Comparison of ENCODE assay signal across 7 cellular contexts in genomic region chr1:208988811-208989222, GRCh38.
DNase-seq lines count a peak whose midpoint lies in the region; ATAC-seq, FAIRE-seq and TF ChIP-seq lines count a peak whose summit lies in the region.

No MANE protein-coding gene starts in this region.

- no peak overlapping the region for H3K27ac Mint-ChIP-seq in IgD-negative memory B cell
- H3K27ac Mint-ChIP-seq in effector memory CD8-positive, alpha-beta T cell, result peak overlapping the region; percentile 81 to 87

- FAIRE-seq in GM12891 (lab: Jason Lieb, UNC), result peak; percentile 68

- no peak overlapping the region for H3K9ac ChIP-seq in neuronal stem cell (ENCODE audit: low read depth, low read length, poor library complexity)

- H3K36me3 ChIP-seq in neuronal stem cell (replicated peaks in 1 of 2; ENCODE audit: control insufficient read depth in 2 of 2, insufficient read depth in 2 of 2, low read length in 2 of 2), result no peaks in the 10 kb centered on the region

- H2BK5ac ChIP-seq in neuronal stem cell (ENCODE audit: low read length), result no peak overlapping the region

- H2AK5ac ChIP-seq in neuronal stem cell (ENCODE audit: low read depth, low read length), result no peak overlapping the region

- DNase-seq in GM12891 (ENCODE audit: insufficient read length, low spot score) (peak; percentile 41), SKM-1 (lab: John Stamatoyannopoulos, UW; ENCODE audit: unreplicated experiment) (peak; percentile 85), neuronal stem cell (ENCODE audit: low spot score) (no peak), inferior parietal cortex (ENCODE audit: extremely low spot score) (no peak)
- DNase-seq in effector memory CD8-positive, alpha-beta T cell, result peak in 2 of 3 experiments; percentile 1 to 2

- peaks cover 2% of the 10 kb centered on the region for H3K27me3 Mint-ChIP-seq in IgD-negative memory B cell
- peaks cover 5 to 20% of the 10 kb centered on the region in 2 donors for H3K27me3 Mint-ChIP-seq in effector memory CD8-positive, alpha-beta T cell

- no CpG with 5 or more reads among the region's 3 CpGs for WGBS in neuronal stem cell (ENCODE audit: extremely low coverage in 2 of 2, insufficient read length in 2 of 2, insufficient replicate concordance in 1 of 2), 2 donors

- no peak overlapping the region for H3K4ac ChIP-seq in neuronal stem cell (ENCODE audit: low read length)

- H3K4me3 ChIP-seq in neuronal stem cell (ENCODE audit: low read length in 2 of 2), result no peak overlapping the region

- peaks cover 0 to 10% (median 3%) of the 10 kb centered on the region in 3 donors for H3K4me1 Mint-ChIP-seq in IgD-negative memory B cell
- H3K4me1 Mint-ChIP-seq in effector memory CD8-positive, alpha-beta T cell (ENCODE audit: low read depth in 2 of 2), result peaks cover 10% of the 10 kb centered on the region in 2 donors

- peak; percentile 98 for ATAC-seq in GM21576 (IDR thresholded peaks at IDR 0.05; ENCODE audit: unreplicated experiment)
- peak; percentile 78 for ATAC-seq in effector memory CD8-positive, alpha-beta T cell (replicated peaks)

- H2BK120ac ChIP-seq in neuronal stem cell (ENCODE audit: low read depth, low read length), result no peak overlapping the region

- no peak overlapping the region for H3K23ac ChIP-seq in neuronal stem cell (ENCODE audit: low read depth, low read length, poor library complexity)

- H2BK15ac ChIP-seq in neuronal stem cell (ENCODE audit: low read length), result no peak overlapping the region

- H4K91ac ChIP-seq in neuronal stem cell (ENCODE audit: low read depth, low read length, poor library complexity), result no peak overlapping the region

- no peaks in the 10 kb centered on the region for H3K4me1 ChIP-seq in neuronal stem cell (ENCODE audit: control insufficient read depth in 2 of 2, insufficient read depth in 1 of 2, low read depth in 1 of 2, low read length in 2 of 2)

- H3K18ac ChIP-seq in neuronal stem cell (ENCODE audit: low read length), result no peak overlapping the region

- H3K9me3 Mint-ChIP-seq in IgD-negative memory B cell, result peaks cover 0 to 2% (median 0%) of the 10 kb centered on the region in 3 donors
- no peaks in the 10 kb centered on the region for H3K9me3 Mint-ChIP-seq in effector memory CD8-positive, alpha-beta T cell

- no peak overlapping the region for H3K27ac ChIP-seq in neuronal stem cell (replicated peaks; ENCODE audit: low read length)

- H3K79me1 ChIP-seq in neuronal stem cell (ENCODE audit: low read depth, low read length), result no peaks in the 10 kb centered on the region

- H2BK12ac ChIP-seq in neuronal stem cell (ENCODE audit: low read length), result no peak overlapping the region

- no peaks in the 10 kb centered on the region for H3K27me3 ChIP-seq in neuronal stem cell (ENCODE audit: control insufficient read depth in 3 of 3, insufficient read depth in 3 of 3, low read depth in 1 of 3, low read length in 3 of 3)

- no peak overlapping the region for H3K14ac ChIP-seq in neuronal stem cell (ENCODE audit: low read length)

- no peaks in the 10 kb centered on the region for H3K9me3 ChIP-seq in neuronal stem cell (replicated peaks in 1 of 2; ENCODE audit: control insufficient read depth in 2 of 2, insufficient read depth in 1 of 2, low read depth in 1 of 2, low read length in 2 of 2)

- TF ChIP-seq POLR2A in GM12891 (IDR thresholded peaks at IDR 0.05; ENCODE audit: low read depth, low read length), result no peak

- peak overlapping the region in 3 of 4 donors; percentile 8 to 88 (median 35) for H3K4me3 Mint-ChIP-seq in IgD-negative memory B cell
- H3K4me3 Mint-ChIP-seq in effector memory CD8-positive, alpha-beta T cell, result peak overlapping the region; percentile 70 to 73

- H3K4me2 ChIP-seq in neuronal stem cell (ENCODE audit: insufficient read depth, low read length, poor library complexity, severe bottlenecking), result no peak overlapping the region

- peaks cover 6% of the 10 kb centered on the region for H3K36me3 Mint-ChIP-seq in IgD-negative memory B cell
- no peaks in the 10 kb centered on the region for H3K36me3 Mint-ChIP-seq in effector memory CD8-positive, alpha-beta T cell (ENCODE audit: insufficient read depth)

- peak overlapping the region; percentile 19 for H2AFZ ChIP-seq in neuronal stem cell (ENCODE audit: low read length)

- H4K8ac ChIP-seq in neuronal stem cell (ENCODE audit: low read depth, low read length), result no peak overlapping the region

TF ChIP-seq in GM12891, 5 proteins besides CTCF, POLR2A, EP300 and RAD21:
- TF ChIP-seq POLR2AphosphoS5 (IDR thresholded peaks at IDR 0.05; ENCODE audit: low read depth, low read length) (no peak), TAF1 (IDR thresholded peaks at IDR 0.05; ENCODE audit: low read depth, low read length) (peak; percentile 18; the same call in 1 of the 2 replicates), POU2F2 (IDR thresholded peaks at IDR 0.05; ENCODE audit: low read depth, low read length) (no peak)

Comparison
In these comparisons a context has a peak if more than half of its experiments do, and no peak if none do; other contexts are left out.
1. DNase-seq: peak in GM12891 (single experiment), SKM-1 (single experiment) and effector memory CD8-positive, alpha-beta T cell (2 of 3); none in neuronal stem cell (single experiment) and inferior parietal cortex (single experiment).
2. H3K27ac Mint-ChIP-seq: peak in effector memory CD8-positive, alpha-beta T cell (2 of 2); none in IgD-negative memory B cell (0 of 3).